Comparison of ENCODE assay signal across 9 cellular contexts in the genomic region with DNA sequence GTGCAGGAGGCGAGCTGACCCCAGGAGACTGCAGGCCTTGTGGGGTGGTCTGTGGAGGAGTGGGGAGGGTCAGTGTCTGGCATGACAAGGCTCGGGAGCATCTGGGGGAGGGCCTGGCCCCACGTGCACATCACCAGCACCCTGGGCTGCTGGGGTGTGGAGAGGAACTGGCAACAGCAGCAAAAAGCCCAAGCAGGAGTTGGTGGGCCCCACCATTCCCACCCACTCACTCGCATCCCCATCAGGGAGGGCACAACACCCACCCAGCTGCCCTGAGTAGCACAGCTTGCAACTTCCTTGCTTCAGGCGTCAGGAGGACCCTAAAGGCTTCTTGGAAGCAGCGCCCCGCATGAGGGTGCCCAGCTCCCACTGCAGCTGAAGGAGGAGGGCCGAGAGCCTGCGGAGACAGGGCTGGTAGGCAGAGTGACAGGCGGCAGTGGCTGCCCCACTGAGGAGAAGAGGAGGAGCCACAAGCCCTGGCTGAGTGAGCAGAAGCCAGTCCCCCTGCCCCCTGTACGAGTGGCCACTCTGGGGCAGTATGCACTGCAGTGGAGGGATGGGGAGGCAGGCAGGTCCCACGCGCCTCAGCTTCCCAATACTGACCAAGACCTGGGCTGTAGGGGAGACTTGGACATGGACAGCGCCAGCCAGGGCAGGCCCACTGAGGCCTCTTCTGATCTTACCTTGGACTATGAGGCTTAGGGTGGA. TPM values are rescaled to one million over a fixed set of nuclear protein-coding genes. Genes with fewer than 3 reads are reported as not detected.
A peak's percentile ranks its signal among the peaks of the same experiment; 100 is the strongest.
DNase-seq lines count a peak whose midpoint lies in the region; ATAC-seq and TF ChIP-seq lines count a peak whose summit lies in the region.
"Had no signal": no experiment of that assay in that cellular context is flagged by ENCODE, and none has a peak within 500 bp of the region (broad histone marks: within the 10 kb centered on the region; RNA-seq: fewer than 3 reads in every experiment).

No MANE protein-coding gene starts in this region.

- peak overlapping the region; percentile 78 to 93 (median 91) for H3K27ac Mint-ChIP-seq in CD4-positive, CD25-positive, alpha-beta regulatory T cell
- no peak overlapping the region for H3K27ac Mint-ChIP-seq in neural progenitor cell

- no peak overlapping the region for H2AFZ ChIP-seq in neural progenitor cell (replicated peaks)

- 79% methylated on average over 14 of the region's 14 CpGs for WGBS in ovary, 3 donors

- DNase-seq in CD4-positive, CD25-positive, alpha-beta regulatory T cell: no peak
- no peak for DNase-seq in LNCaP clone FGC (ENCODE audit: low read depth)
- DNase-seq in ecto neural progenitor cell (ENCODE audit: low spot score): peak; percentile 69
- peak; percentile 62 for DNase-seq in neural progenitor cell (ENCODE audit: low spot score)
- no peak for DNase-seq in ovary
- no peak for DNase-seq in NK-92 (lab: John Stamatoyannopoulos, UW; ENCODE audit: unreplicated experiment)
- DNase-seq in stimulated activated CD4-positive, alpha-beta T cell treated with anti-CD3 and anti-CD28 coated beads, Interleukin-4, amount 100 ng/mL, for 24 hours: no peak
- DNase-seq: Karpas-422 had no signal

- no peaks in the 10 kb centered on the region for H3K27me3 ChIP-seq in CD4-positive, CD25-positive, alpha-beta regulatory T cell (ENCODE audit: control insufficient read depth, insufficient read depth, low read length)
- H3K27me3 ChIP-seq in neural progenitor cell (no peaks in the 10 kb centered on the region), ovary (no peaks in the 10 kb centered on the region)

- no peaks in the 10 kb centered on the region for H3K36me3 ChIP-seq in CD4-positive, CD25-positive, alpha-beta regulatory T cell (ENCODE audit: control insufficient read depth, insufficient read depth, low read length)
- H3K36me3 ChIP-seq in neural progenitor cell (no peaks in the 10 kb centered on the region), ovary (no peaks in the 10 kb centered on the region)

- H3K9ac ChIP-seq in neural progenitor cell: peak overlapping the region; percentile 15

- ATAC-seq in CD4-positive, CD25-positive, alpha-beta regulatory T cell (ENCODE audit: low read depth in 2 of 2): no peak
- ATAC-seq in HG03139 (IDR thresholded peaks at IDR 0.05; ENCODE audit: unreplicated experiment): no peak

- H3K36me3 Mint-ChIP-seq in CD4-positive, CD25-positive, alpha-beta regulatory T cell: peaks cover 3% of the 10 kb centered on the region
- no peaks in the 10 kb centered on the region for H3K36me3 Mint-ChIP-seq in neural progenitor cell

- H3K27ac ChIP-seq in CD4-positive, CD25-positive, alpha-beta regulatory T cell (ENCODE audit: insufficient read depth, low read length, poor library complexity, severe bottlenecking): peak overlapping the region; percentile 67
- no peak overlapping the region for H3K27ac ChIP-seq in neural progenitor cell
- H3K27ac ChIP-seq in ovary: peak overlapping the region in 1 of 2 donors; percentile 79

- H3F3A ChIP-seq in neural progenitor cell (ENCODE audit: low read depth): no peaks in the 10 kb centered on the region

- no peaks in the 10 kb centered on the region for H3K9me3 ChIP-seq in CD4-positive, CD25-positive, alpha-beta regulatory T cell (ENCODE audit: control insufficient read depth in 2 of 2, low read length in 2 of 2)
- H3K9me3 ChIP-seq in neural progenitor cell (ENCODE audit: low read depth): no peaks in the 10 kb centered on the region
- H3K9me3 ChIP-seq in ovary: no peaks in the 10 kb centered on the region

- peaks cover 4% of the 10 kb centered on the region for H3K27me3 Mint-ChIP-seq in CD4-positive, CD25-positive, alpha-beta regulatory T cell
- H3K27me3 Mint-ChIP-seq in neural progenitor cell (ENCODE audit: insufficient read depth, low read depth): peaks cover 4% of the 10 kb centered on the region

- TF ChIP-seq EP300 in ovary (IDR thresholded peaks at IDR 0.05): no peak

- no peak for TF ChIP-seq POLR2A in ovary (IDR thresholded peaks at IDR 0.05)

- H3K4me3 Mint-ChIP-seq in CD4-positive, CD25-positive, alpha-beta regulatory T cell: peak overlapping the region; percentile 49 to 89 (median 79)
- no peak overlapping the region for H3K4me3 Mint-ChIP-seq in neural progenitor cell

- H3K4me1 ChIP-seq in CD4-positive, CD25-positive, alpha-beta regulatory T cell (ENCODE audit: control insufficient read depth, insufficient read depth, low read length, poor library complexity, severe bottlenecking): peaks cover 62% of the 10 kb centered on the region
- H3K4me1 ChIP-seq in neural progenitor cell (peaks cover 5% of the 10 kb centered on the region), ovary (ENCODE audit: insufficient read depth) (peaks cover 40% of the 10 kb centered on the region)

- no peak for TF ChIP-seq CTCF in LNCaP clone FGC (IDR thresholded peaks at IDR 0.05; ENCODE audit: control insufficient read depth, extremely low read depth, insufficient read depth)
- TF ChIP-seq CTCF in neural progenitor cell (IDR thresholded peaks at IDR 0.05): peak; percentile 5
- TF ChIP-seq CTCF in ovary (IDR thresholded peaks at IDR 0.05): no peak

- intact Hi-C loops in ovary (cut with DNase I): no loop called here

- H3K4me3 ChIP-seq in CD4-positive, CD25-positive, alpha-beta regulatory T cell (ENCODE audit: low read depth, low read length): no peak overlapping the region
- H3K4me3 ChIP-seq in LNCaP clone FGC (ENCODE audit: low read depth, low read length) (peak overlapping the region; percentile 42), neural progenitor cell (no peak overlapping the region), ovary (no peak overlapping the region)

- peaks cover 18 to 79% (median 47%) of the 10 kb centered on the region in 4 donors for H3K4me1 Mint-ChIP-seq in CD4-positive, CD25-positive, alpha-beta regulatory T cell
- H3K4me1 Mint-ChIP-seq in neural progenitor cell: peaks cover 37% of the 10 kb centered on the region

- H3K79me2 ChIP-seq in neural progenitor cell (ENCODE audit: low read depth): peaks cover 28% of the 10 kb centered on the region

- no peak overlapping the region for H3K4me2 ChIP-seq in neural progenitor cell

- H3K9me3 Mint-ChIP-seq in CD4-positive, CD25-positive, alpha-beta regulatory T cell: no peaks in the 10 kb centered on the region
- H3K9me3 Mint-ChIP-seq in neural progenitor cell: no peaks in the 10 kb centered on the region

- peaks cover 91% of the 10 kb centered on the region for H4K20me1 ChIP-seq in neural progenitor cell (ENCODE audit: low read depth)

RNA-seq across cellular contexts. Expression of gene ELL, which starts 26.5 kb away (rescaled TPM):
- 53.6 TPM for total RNA-seq in CD4-positive, CD25-positive, alpha-beta regulatory T cell
- 10 to 100 TPM in 1 of 4 donors, 1 to 10 TPM in 3; 7.7 to 11.8 (median 9.7) TPM for polyA plus RNA-seq in CD4-positive, CD25-positive, alpha-beta regulatory T cell
- total RNA-seq in neural progenitor cell (ENCODE audit: low replicate concordance) (2.9 and 9.8 TPM in 2 replicates), ovary (10 to 100 TPM in 6 of 7 donors, 1 to 10 TPM in 1; 9.8 to 22.3 (median 19.8) TPM)
- polyA plus RNA-seq in ovary: 10 to 100 TPM in 1 of 2 donors, 1 to 10 TPM in 1; 1.6 to 12.3 TPM

RNA-seq across cellular contexts. Expression of gene FKBP8, which starts 48.0 kb away (rescaled TPM):
- 186 TPM for total RNA-seq in CD4-positive, CD25-positive, alpha-beta regulatory T cell
- polyA plus RNA-seq in CD4-positive, CD25-positive, alpha-beta regulatory T cell: 100 to 1,000 TPM; 106 to 118 (median 117) TPM
- total RNA-seq in neural progenitor cell (ENCODE audit: low replicate concordance) (115 and 418 TPM in 2 replicates), ovary (100 to 1,000 TPM; 198 to 354 (median 290) TPM)
- 100 to 1,000 TPM in 1 of 2 donors, 10 to 100 TPM in 1; 14.1 to 319 TPM for polyA plus RNA-seq in ovary

RNA-seq across cellular contexts. Expression of gene ISYNA1, which starts 57.4 kb away (rescaled TPM):
- 26.2 TPM for total RNA-seq in CD4-positive, CD25-positive, alpha-beta regulatory T cell
- 10 to 100 TPM; 11.3 to 26.0 (median 21.4) TPM for polyA plus RNA-seq in CD4-positive, CD25-positive, alpha-beta regulatory T cell
- total RNA-seq in neural progenitor cell (ENCODE audit: low replicate concordance) (81.7 and 203 TPM in 2 replicates), ovary (100 to 1,000 TPM in 6 of 7 donors, 10 to 100 TPM in 1; 45.2 to 345 (median 217) TPM)
- 100 to 1,000 TPM in 1 of 2 donors, 1 to 10 TPM in 1; 9.6 to 144 TPM for polyA plus RNA-seq in ovary

Comparison
In these comparisons a context has a peak if more than half of its experiments do, and no peak if none do; other contexts are left out.
1. DNase-seq: peak in ecto neural progenitor cell (single experiment) and neural progenitor cell (single experiment); none in CD4-positive, CD25-positive, alpha-beta regulatory T cell (0 of 3), LNCaP clone FGC (single experiment), ovary (0 of 5), NK-92 (single experiment) and stimulated activated CD4-positive, alpha-beta T cell treated with anti-CD3 and anti-CD28 coated beads, Interleukin-4, amount 100 ng/mL, for 24 hours (single experiment).